ENCODE assay signal across 11 cellular contexts in genomic region chr21:33657124-33657842, GRCh38. TPM values are rescaled to one million over a fixed set of nuclear protein-coding genes. Genes with fewer than 3 reads are reported as not detected.
DNase-seq lines count a peak whose midpoint lies in the region; TF ChIP-seq lines count a peak whose summit lies in the region.
"Had no signal": no experiment of that assay in that cellular context is flagged by ENCODE, and none has a peak within 500 bp of the region (broad histone marks: within the 10 kb centered on the region; RNA-seq: fewer than 3 reads in every experiment).

No MANE protein-coding gene starts in this region.

- no peak for TF ChIP-seq POLR2A in tibial nerve (IDR thresholded peaks at IDR 0.05)

- DNase-seq in SIG-M5 treated with dmso at 0.1 percent for 504 hours (lab: John Stamatoyannopoulos, UW; ENCODE audit: unreplicated experiment) (peak; percentile 21), SIG-M5 (lab: John Stamatoyannopoulos, UW) (no peak), ascending aorta (ENCODE audit: low spot score in 2 of 2) (no peak), iris pigment epithelial cell (ENCODE audit: low read depth) (peak; percentile 46), tibial nerve (ENCODE audit: low spot score in 2 of 2) (no peak), DMS114 treated with DMSO at 0.1 percent for 48 hours (lab: John Stamatoyannopoulos, UW; ENCODE audit: unreplicated experiment) (no peak), H4 (ENCODE audit: low spot score) (no peak), NCI-H2107 treated with DMSO at 0.1 percent for 48 hours (lab: John Stamatoyannopoulos, UW; ENCODE audit: unreplicated experiment) (no peak)
- DNase-seq: NCI-H2029; nephron progenitor cell; stimulated activated naive CD4-positive, alpha-beta T cell had no signal

- TF ChIP-seq EP300 in tibial nerve (IDR thresholded peaks at IDR 0.05) = peak; percentile 16 to 58

- WGBS in tibial nerve, 2 donors = 67 to 73% methylated on average over 8 of the region's 8 CpGs

- H3K36me3 ChIP-seq in ascending aorta = no peaks in the 10 kb centered on the region
- H3K36me3 ChIP-seq in tibial nerve = no peaks in the 10 kb centered on the region

- H3K27me3 ChIP-seq in ascending aorta (no peaks in the 10 kb centered on the region), tibial nerve (no peaks in the 10 kb centered on the region)

- intact Hi-C loops in ascending aorta (cut with DNase I) = no loop called here

- H3K4me1 ChIP-seq in ascending aorta (peaks cover 3 to 34% of the 10 kb centered on the region in 2 donors), tibial nerve (peaks cover 0 to 52% (median 25%) of the 10 kb centered on the region in 4 donors)

- no peak overlapping the region for H3K4me3 ChIP-seq in ascending aorta
- no peak overlapping the region for H3K4me3 ChIP-seq in tibial nerve

- H3K9me3 ChIP-seq in ascending aorta (no peaks in the 10 kb centered on the region), tibial nerve (no peaks in the 10 kb centered on the region)

- no peak for TF ChIP-seq CTCF in ascending aorta (IDR thresholded peaks at IDR 0.05)
- no peak for TF ChIP-seq CTCF in tibial nerve (IDR thresholded peaks at IDR 0.05)

- H3K27ac ChIP-seq in ascending aorta (peak overlapping the region; percentile 8 to 14), tibial nerve (peak overlapping the region in 3 of 4 donors; percentile 4 to 22 (median 6))

RNA-seq across cellular contexts. Expression of gene ITSN1, which starts 15.0 kb away (rescaled TPM):
- total RNA-seq in ascending aorta = 95.0 TPM
- total RNA-seq in tibial nerve = 100 to 1,000 TPM in 2 of 4 donors, 10 to 100 TPM in 2; 50.4 to 208 (median 96.7) TPM
- 19.7 and 27.4 TPM in 2 replicates for total RNA-seq in H4 (2014; rRNA removed; shearing (Covaris generic))

RNA-seq across cellular contexts. Expression of gene CRYZL1, which starts 15.7 kb away (rescaled TPM):
- total RNA-seq in ascending aorta (20.0 TPM), tibial nerve (10 to 100 TPM; 48.8 to 94.4 (median 74.8) TPM)
- total RNA-seq in H4 (2014; rRNA removed; shearing (Covaris generic)) = 13.6 and 15.8 TPM in 2 replicates

Comparison
In these comparisons a context has a peak if more than half of its experiments do, and no peak if none do; other contexts are left out.
1. DNase-seq: peak in SIG-M5 treated with dmso at 0.1 percent for 504 hours (single experiment) and iris pigment epithelial cell (single experiment); none in SIG-M5 (single experiment), ascending aorta (0 of 2), tibial nerve (0 of 2), DMS114 treated with DMSO at 0.1 percent for 48 hours (single experiment), H4 (single experiment) and NCI-H2107 treated with DMSO at 0.1 percent for 48 hours (single experiment).